In the genomic region with DNA sequence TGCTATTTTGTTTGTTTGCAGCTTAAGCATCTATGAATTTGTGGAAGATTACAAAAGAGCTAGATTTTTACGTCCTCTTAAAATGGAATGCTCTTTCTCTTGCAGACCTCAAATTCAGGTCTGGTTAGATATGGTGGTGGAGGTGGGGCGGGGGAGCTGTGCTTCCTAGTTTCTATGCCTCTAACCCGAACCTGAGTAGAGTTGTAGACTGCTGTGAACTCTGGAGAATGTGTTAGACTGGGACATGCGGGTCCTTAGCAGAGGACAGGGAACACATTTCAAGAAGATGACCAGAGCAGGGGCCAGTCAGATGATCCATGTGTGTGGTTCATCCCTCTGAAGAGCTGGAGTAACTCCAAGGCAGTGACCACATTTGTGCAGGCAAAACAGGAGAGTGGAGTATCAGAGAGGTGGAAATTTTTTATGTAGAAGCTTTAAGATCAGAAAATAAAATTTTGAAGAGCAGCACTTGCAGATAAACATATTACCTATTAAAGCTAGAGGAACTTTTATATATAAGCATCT, we compare ENCODE assay signal across 19 cellular contexts.
"Had no signal": no experiment of that assay in that cellular context is flagged by ENCODE, and none has a peak within 500 bp of the region (broad histone marks: within the 10 kb centered on the region; RNA-seq: fewer than 3 reads in every experiment).

No MANE protein-coding gene starts in this region.

- H3K4me3 Mint-ChIP-seq: activated CD8-positive, alpha-beta memory T cell treated with anti-CD3 and anti-CD28 coated beads, Interleukin-2, amount 10 ng/mL, durations not matched to agents 7 days and 5 days; activated T-cell treated with anti-CD3 and anti-CD28 coated beads, Interleukin-2, amount 50 U/mL, for 24 hours; immature natural killer cell; nephron; stimulated activated naive CD8-positive, alpha-beta T cell treated with anti-CD3 and anti-CD28 coated beads, Interleukin-15, Interleukin-2, amounts not matched to agents 100 ng/mL and 50 ng/mL, for 24 hours had no signal

- H3K4me3 ChIP-seq: colonic mucosa, psoas muscle, upper lobe of right lung had no signal

- H3K27ac ChIP-seq: colonic mucosa, psoas muscle, upper lobe of right lung had no signal

- ATAC-seq: activated CD8-positive, alpha-beta memory T cell treated with anti-CD3 and anti-CD28 coated beads, Interleukin-2, amount 10 ng/mL, durations not matched to agents 7 days and 5 days; activated naive CD4-positive, alpha-beta T cell treated with anti-CD3 and anti-CD28 coated beads, Interleukin-2, amount 50 U/mL, for 72 hours; left colon; psoas muscle; sciatic nerve; upper lobe of right lung had no signal

- DNase-seq: activated CD4-positive, alpha-beta T cell treated with anti-CD3 and anti-CD28 coated beads for 1 hour; activated CD4-positive, alpha-beta T cell treated with anti-CD3 and anti-CD28 coated beads, Interleukin-2, amount 50 U/mL, for 48 hours; activated CD8-positive, alpha-beta memory T cell treated with anti-CD3 and anti-CD28 coated beads, Interleukin-2, amount 10 ng/mL, durations not matched to agents 7 days and 5 days; activated effector memory CD4-positive, alpha-beta T cell treated with Interleukin-2 at 50 U/mL for 16 hours; activated T-cell treated with anti-CD3 and anti-CD28 coated beads, Interleukin-2, amount 50 U/mL, for 24 hours; anterior cingulate cortex; colonic mucosa; immature natural killer cell; left colon; occipital lobe; psoas muscle; stimulated activated CD4-positive, alpha-beta T cell treated with anti-CD3 and anti-CD28 coated beads, Interleukin-12 subunit alpha, Interleukin-12 subunit beta, amount 100 ng/mL, for 4 hours; SW 1271; T-helper 9 cell; upper lobe of right lung had no signal

- H3K27me3 ChIP-seq: colonic mucosa, upper lobe of right lung had no signal

- H3K9me3 ChIP-seq: colonic mucosa, psoas muscle, upper lobe of right lung had no signal

- H3K4me1 ChIP-seq: colonic mucosa, psoas muscle, upper lobe of right lung had no signal

- H3K27me3 Mint-ChIP-seq: activated CD8-positive, alpha-beta memory T cell treated with anti-CD3 and anti-CD28 coated beads, Interleukin-2, amount 10 ng/mL, durations not matched to agents 7 days and 5 days; activated T-cell treated with anti-CD3 and anti-CD28 coated beads, Interleukin-2, amount 50 U/mL, for 24 hours; stimulated activated naive CD8-positive, alpha-beta T cell treated with anti-CD3 and anti-CD28 coated beads, Interleukin-15, Interleukin-2, amounts not matched to agents 100 ng/mL and 50 ng/mL, for 24 hours had no signal

- H3K27ac Mint-ChIP-seq: activated CD8-positive, alpha-beta memory T cell treated with anti-CD3 and anti-CD28 coated beads, Interleukin-2, amount 10 ng/mL, durations not matched to agents 7 days and 5 days; activated naive CD4-positive, alpha-beta T cell treated with anti-CD3 and anti-CD28 coated beads, Interleukin-2, amount 50 U/mL, for 72 hours; activated T-cell treated with anti-CD3 and anti-CD28 coated beads, Interleukin-2, amount 50 U/mL, for 24 hours; immature natural killer cell; stimulated activated naive CD8-positive, alpha-beta T cell treated with anti-CD3 and anti-CD28 coated beads, Interleukin-15, Interleukin-2, amounts not matched to agents 100 ng/mL and 50 ng/mL, for 24 hours had no signal

- H3K4me1 Mint-ChIP-seq: nephron had no signal

- H3K36me3 Mint-ChIP-seq: activated naive CD4-positive, alpha-beta T cell treated with anti-CD3 and anti-CD28 coated beads, Interleukin-2, amount 50 U/mL, for 72 hours; immature natural killer cell had no signal

- H3K9me3 Mint-ChIP-seq: activated naive CD4-positive, alpha-beta T cell treated with anti-CD3 and anti-CD28 coated beads, Interleukin-2, amount 50 U/mL, for 72 hours; activated T-cell treated with anti-CD3 and anti-CD28 coated beads, Interleukin-2, amount 50 U/mL, for 24 hours; immature natural killer cell; nephron; stimulated activated naive CD8-positive, alpha-beta T cell treated with anti-CD3 and anti-CD28 coated beads, Interleukin-15, Interleukin-2, amounts not matched to agents 100 ng/mL and 50 ng/mL, for 24 hours had no signal

- H3K36me3 ChIP-seq: colonic mucosa, upper lobe of right lung had no signal
